Comparison of ENCODE assay signal across 21 cellular contexts in genomic region chr16:85999778-86000177, GRCh38.
"Had no signal": no experiment of that assay in that cellular context is flagged by ENCODE, and none has a peak within 500 bp of the region (broad histone marks: within the 10 kb centered on the region; RNA-seq: fewer than 3 reads in every experiment).

No MANE protein-coding gene starts in this region.

- ATAC-seq: esophagus mucosa, WTC11 had no signal

- H3K27ac Mint-ChIP-seq: natural killer cell, progenitor cell of endocrine pancreas, WTC11 had no signal

- H3K36me3 Mint-ChIP-seq: natural killer cell, WTC11 had no signal

- H3K9me3 Mint-ChIP-seq: activated naive CD4-positive, alpha-beta T cell treated with anti-CD3 and anti-CD28 coated beads for 36 hours; activated T-cell treated with anti-CD3 and anti-CD28 coated beads, Interleukin-2, amount 50 U/mL, for 72 hours; natural killer cell; T-helper 1 cell treated with Interleukin-12 subunit alpha and Interleukin-12 subunit beta and Interleukin-4 antibody, amounts not matched to agents 30 μg/mL and 1 μg/mL, for 36 hours; WTC11 had no signal

- H3K4me3 Mint-ChIP-seq: activated CD8-positive, alpha-beta T cell treated with anti-CD3 and anti-CD28 coated beads for 36 hours; WTC11 had no signal

- DNase-seq: activated CD8-positive, alpha-beta T cell treated with anti-CD3 and anti-CD28 coated beads for 36 hours; activated effector memory CD4-positive, alpha-beta T cell treated with Interleukin-2 at 50 U/mL for 16 hours; activated T-cell treated with anti-CD3 and anti-CD28 coated beads, Interleukin-2, amount 50 U/mL, for 72 hours; amygdala; cerebellar nuclear complex; effector CD4-positive, alpha-beta T cell; foreskin melanocyte; hippocampal formation; left ventricle myocardium inferior; midbrain; natural killer cell; retina; spleen; stimulated activated CD4-positive, alpha-beta T cell treated with anti-CD3 and anti-CD28 coated beads, Interleukin-4, amount 100 ng/mL, for 1 hour; T1000; transverse colon had no signal

- H3K4me1 Mint-ChIP-seq: WTC11 had no signal
